Comparison of ENCODE assay signal across 8 cellular contexts in the genomic region with DNA sequence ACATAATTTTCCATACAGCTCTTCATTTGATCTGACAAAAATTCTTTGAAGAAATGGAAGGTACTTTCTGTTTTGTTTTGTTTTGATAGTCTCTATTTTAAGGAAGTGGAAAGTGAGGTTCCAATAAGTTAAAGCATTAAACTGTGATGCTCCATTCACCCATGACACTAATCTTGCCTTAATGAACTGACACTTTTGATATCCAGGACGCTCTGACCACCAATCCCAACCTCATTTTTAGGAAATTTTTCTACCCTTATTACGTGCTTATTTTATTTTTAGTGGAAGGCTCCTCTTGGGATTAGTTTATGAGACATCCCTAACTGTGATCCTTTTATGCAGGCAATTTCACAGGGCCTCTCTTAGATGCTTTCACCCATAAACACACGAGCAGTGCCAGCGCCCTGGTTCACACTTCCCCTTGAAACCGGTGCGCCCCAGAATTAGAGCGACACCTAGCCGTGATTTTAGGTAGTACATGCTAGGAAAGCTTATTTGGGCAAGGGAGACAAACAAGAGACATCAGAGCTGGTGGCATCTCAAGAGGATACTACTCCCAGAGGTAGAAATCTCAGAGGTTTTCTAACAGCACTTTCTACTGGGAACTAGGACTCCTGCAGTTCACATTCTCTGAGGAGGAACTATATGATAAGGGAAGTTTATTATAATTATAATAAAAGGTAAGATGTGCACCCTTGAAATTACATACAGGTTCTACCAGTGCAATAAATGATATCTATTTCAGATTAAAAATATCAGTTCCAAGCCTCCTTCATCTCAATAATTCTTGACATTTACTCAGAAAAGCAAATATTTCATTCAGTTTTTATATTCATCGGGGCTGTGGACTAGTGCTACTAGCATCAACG.
DNase-seq lines count a peak whose midpoint lies in the region; ATAC-seq, FAIRE-seq and TF ChIP-seq lines count a peak whose summit lies in the region.

No MANE protein-coding gene starts in this region.

- FAIRE-seq in endometrium (lab: Jason Lieb, UNC), result peak; percentile 26

- no peaks in the 10 kb centered on the region for H3K9me3 ChIP-seq in mucosa of descending colon

- peak; percentile 70 for TF ChIP-seq CTCF in mucosa of descending colon (IDR thresholded peaks at IDR 0.05)

- no peaks in the 10 kb centered on the region for H3K4me1 ChIP-seq in mucosa of descending colon (ENCODE audit: low read depth)

- ATAC-seq in GM19468 (IDR thresholded peaks at IDR 0.05; ENCODE audit: extremely low read depth, unreplicated experiment) (peak; percentile 55), HG03575 (IDR thresholded peaks at IDR 0.05; ENCODE audit: extremely low read depth, insufficient number of reproducible peaks, low FRiP score, unreplicated experiment) (peak; percentile 53), mucosa of descending colon (peak; percentile 94)

- H3K36me3 ChIP-seq in mucosa of descending colon (ENCODE audit: low read depth), result no peaks in the 10 kb centered on the region

- intact Hi-C loops in mucosa of descending colon (cut with DNase I, micrococcal nuclease), result no loop called here

- DNase-seq in COR-L47 (lab: John Stamatoyannopoulos, UW) (peak; percentile 75), NCI-H82 treated with DMSO at 0.1 percent for 48 hours (lab: John Stamatoyannopoulos, UW; ENCODE audit: unreplicated experiment) (peak; percentile 59), mucosa of descending colon (peak; percentile 60 to 86 (median 62))
- DNase-seq in activated CD8-positive, alpha-beta memory T cell treated with anti-CD3 and anti-CD28 coated beads for 4 hours (ENCODE audit: low read depth in 2 of 2), result peak; percentile 48 to 50
- peak; percentile 38 to 61 for DNase-seq in stimulated activated CD8-positive, alpha-beta memory T cell treated with anti-CD3 and anti-CD28 coated beads, Interleukin-4, amount 100 ng/mL, for 4 hours (ENCODE audit: low read depth in 2 of 2, low spot score in 1 of 2)

- no peak overlapping the region for H3K4me3 ChIP-seq in mucosa of descending colon
